In genomic region chr10:8444630-8445029, GRCh38 we compare ENCODE assay signal across 10 cellular contexts.
A peak's percentile ranks its signal among the peaks of the same experiment; 100 is the strongest.
DNase-seq lines count a peak whose midpoint lies in the region; ATAC-seq and TF ChIP-seq lines count a peak whose summit lies in the region.
"Had no signal": no experiment of that assay in that cellular context is flagged by ENCODE, and none has a peak within 500 bp of the region (broad histone marks: within the 10 kb centered on the region; RNA-seq: fewer than 3 reads in every experiment).

No MANE protein-coding gene starts in this region.

- peaks cover 0 to 9% (median 0%) of the 10 kb centered on the region in 9 donors for H3K4me1 ChIP-seq in heart right ventricle
- H3K4me1 ChIP-seq in left ventricle myocardium inferior, result no peaks in the 10 kb centered on the region
- H3K4me1 ChIP-seq in testis, result no peaks in the 10 kb centered on the region
- H3K4me1 ChIP-seq: parathyroid adenoma had no signal

- no peak for TF ChIP-seq POLR2A in testis (IDR thresholded peaks at IDR 0.05)

- H3K36me3 ChIP-seq in heart right ventricle (no peaks in the 10 kb centered on the region), left ventricle myocardium inferior (no peaks in the 10 kb centered on the region), testis (ENCODE audit: low read depth, missing control alignments) (no peaks in the 10 kb centered on the region)

- H3K27ac ChIP-seq in heart right ventricle, result no peak overlapping the region
- no peak overlapping the region for H3K27ac ChIP-seq in left ventricle myocardium inferior (replicated peaks)
- H3K27ac ChIP-seq in testis, result no peak overlapping the region
- H3K27ac ChIP-seq: parathyroid adenoma, PC-9 had no signal

- ATAC-seq in heart right ventricle (peak in 3 of 8 donors; percentile 50 to 63 (median 55)), GM18907 (IDR thresholded peaks at IDR 0.05; ENCODE audit: unreplicated experiment) (no peak)

- 20 to 21% methylated on average over 7 of the region's 7 CpGs for WGBS in heart right ventricle, 2 donors
- WGBS in testis, 2 donors, result 29 to 39% methylated on average over 7 of the region's 7 CpGs

- peaks cover 0 to 46% (median 10%) of the 10 kb centered on the region in 7 donors for H3K27me3 ChIP-seq in heart right ventricle
- H3K27me3 ChIP-seq in left ventricle myocardium inferior (ENCODE audit: low read depth), result peaks cover 45% of the 10 kb centered on the region
- no peaks in the 10 kb centered on the region for H3K27me3 ChIP-seq in testis

- TF ChIP-seq CTCF in heart right ventricle (IDR thresholded peaks at IDR 0.05) (peak in 7 of 9 donors; percentile 7 to 41 (median 27)), left ventricle myocardium inferior (IDR thresholded peaks at IDR 0.05; ENCODE audit: borderline replicate concordance) (no peak), testis (IDR thresholded peaks at IDR 0.05) (no peak)

- H3K4me3 ChIP-seq in heart right ventricle, result no peak overlapping the region
- no peak overlapping the region for H3K4me3 ChIP-seq in left ventricle myocardium inferior
- no peak overlapping the region for H3K4me3 ChIP-seq in testis
- H3K4me3 ChIP-seq: PC-9 had no signal

- intact Hi-C loops in heart right ventricle (cut with DNase I) (loop anchor here in 2 of 10 donors (10.0 kb wide), 1 partner anchor 390 kb away; the partner anchor contains the start of gene GATA3 (in 2 of the 2)), left ventricle myocardium inferior (cut with micrococcal nuclease) (no loop called here), testis (cut with DNase I; ENCODE audit: low total_unique reads) (no loop called here)

- H3K9me3 ChIP-seq in heart right ventricle (no peaks in the 10 kb centered on the region), left ventricle myocardium inferior (replicated peaks) (no peaks in the 10 kb centered on the region), testis (no peaks in the 10 kb centered on the region)

- DNase-seq in heart right ventricle, result no peak
- DNase-seq in left ventricle myocardium inferior, result no peak
- DNase-seq in activated CD8-positive, alpha-beta memory T cell treated with anti-CD3 and anti-CD28 coated beads for 24 hours, result peak; percentile 67
- peak; percentile 78 for DNase-seq in iPS-NIHi7 (ENCODE audit: extremely low spot score)
- peak; percentile 39 for DNase-seq in testis
- DNase-seq in NCI-H2227 treated with DMSO at 0.1 percent for 48 hours (lab: John Stamatoyannopoulos, UW), result no peak
- no peak for DNase-seq in hypothalamus (lab: John Stamatoyannopoulos, UW)
- DNase-seq: PC-9 had no signal

Comparison
In these comparisons a context has a peak if more than half of its experiments do, and no peak if none do; other contexts are left out.
1. CTCF ChIP-seq: peak in heart right ventricle (7 of 9); none in left ventricle myocardium inferior (single experiment) and testis (0 of 3).
2. DNase-seq: peak in activated CD8-positive, alpha-beta memory T cell treated with anti-CD3 and anti-CD28 coated beads for 24 hours (single experiment), iPS-NIHi7 (single experiment) and testis (single experiment); none in heart right ventricle (0 of 2), left ventricle myocardium inferior (single experiment), NCI-H2227 treated with DMSO at 0.1 percent for 48 hours (single experiment) and hypothalamus (0 of 51).